9 cellular contexts compared by ENCODE assay signal in genomic region chr19:46716672-46717033, GRCh38. TPM values are rescaled to one million over a fixed set of nuclear protein-coding genes. Genes with fewer than 3 reads are reported as not detected.
DNase-seq lines count a peak whose midpoint lies in the region; ATAC-seq and TF ChIP-seq lines count a peak whose summit lies in the region.
"Had no signal": no experiment of that assay in that cellular context is flagged by ENCODE, and none has a peak within 500 bp of the region (broad histone marks: within the 10 kb centered on the region; RNA-seq: fewer than 3 reads in every experiment).

No MANE protein-coding gene starts in this region.

- no peaks in the 10 kb centered on the region for H3K27me3 ChIP-seq in gastroesophageal sphincter
- no peaks in the 10 kb centered on the region for H3K27me3 ChIP-seq in sigmoid colon

- peaks cover 0 to 28% of the 10 kb centered on the region in 2 donors for H3K36me3 ChIP-seq in gastroesophageal sphincter
- peaks cover 2 to 19% (median 15%) of the 10 kb centered on the region in 4 donors for H3K36me3 ChIP-seq in sigmoid colon

- H3K4me1 ChIP-seq in gastroesophageal sphincter, result peaks cover 0 to 55% (median 22%) of the 10 kb centered on the region in 3 donors
- peaks cover 0 to 45% (median 26%) of the 10 kb centered on the region in 4 donors for H3K4me1 ChIP-seq in sigmoid colon

- ATAC-seq in gastroesophageal sphincter, result no peak

- H3K9me3 ChIP-seq in gastroesophageal sphincter (no peaks in the 10 kb centered on the region), sigmoid colon (no peaks in the 10 kb centered on the region)

- TF ChIP-seq EP300 in gastroesophageal sphincter (IDR thresholded peaks at IDR 0.05), result no peak
- TF ChIP-seq EP300 in sigmoid colon (IDR thresholded peaks at IDR 0.05), result no peak

- TF ChIP-seq CTCF in GM12875 (IDR thresholded peaks at IDR 0.05; ENCODE audit: borderline replicate concordance, insufficient read depth, low read depth, low read length), result no peak
- TF ChIP-seq CTCF in VCaP (conservative IDR thresholded peaks at IDR 0.05), result no peak
- TF ChIP-seq CTCF in gastroesophageal sphincter (IDR thresholded peaks at IDR 0.05), result no peak
- no peak for TF ChIP-seq CTCF in sigmoid colon (IDR thresholded peaks at IDR 0.05)

- peak overlapping the region; percentile 95 for H3K27ac ChIP-seq in VCaP
- peak overlapping the region; percentile 64 to 92 (median 90) for H3K27ac ChIP-seq in gastroesophageal sphincter
- peak overlapping the region; percentile 84 to 92 (median 90) for H3K27ac ChIP-seq in sigmoid colon

- TF ChIP-seq POLR2A in gastroesophageal sphincter (IDR thresholded peaks at IDR 0.05) (no peak), sigmoid colon (IDR thresholded peaks at IDR 0.05) (no peak)

- WGBS in gastroesophageal sphincter (ENCODE audit: low coverage in 1 of 2), 2 donors, result 0 to 1% methylated on average over 9 to 11 of the region's 20 CpGs
- 0 to 1% methylated on average over 20 of the region's 20 CpGs for WGBS in sigmoid colon, 2 donors

- peak overlapping the region; percentile 71 for H3K4me3 ChIP-seq in GM12875 (ENCODE audit: low read depth, low read length)
- peak overlapping the region; percentile 78 to 87 for H3K4me3 ChIP-seq in gastroesophageal sphincter
- H3K4me3 ChIP-seq in sigmoid colon, result peak overlapping the region; percentile 71 to 86 (median 80)

- DNase-seq in sigmoid colon (no peak), NCI-H2107 (lab: John Stamatoyannopoulos, UW) (no peak), putamen (ENCODE audit: low spot score) (no peak), dermis blood vessel endothelial cell (no peak), cortex of kidney (lab: John Stamatoyannopoulos, UW) (no peak)

- intact Hi-C loops in sigmoid colon (cut with DNase I), result no loop called here

RNA-seq across cellular contexts. Expression of gene PRKD2, which starts 0.3 kb away (rescaled TPM):
- total RNA-seq in gastroesophageal sphincter (10 to 100 TPM; 15.2 to 33.6 (median 19.7) TPM), sigmoid colon (10 to 100 TPM; 14.7 to 33.8 (median 16.7) TPM), dermis blood vessel endothelial cell (84.2 and 135 TPM in 2 replicates)
- polyA plus RNA-seq in sigmoid colon, result 10 to 100 TPM; 18.6 to 51.7 (median 32.6) TPM

RNA-seq across cellular contexts. Expression of gene FKRP, which starts 29.2 kb away (rescaled TPM):
- 10 to 100 TPM; 18.7 to 22.5 (median 20.3) TPM for total RNA-seq in gastroesophageal sphincter
- 10 to 100 TPM; 15.0 to 31.0 (median 15.7) TPM for total RNA-seq in sigmoid colon
- polyA plus RNA-seq in sigmoid colon, result 10 to 100 TPM in 1 of 3 donors, 1 to 10 TPM in 2; 1.4 to 11.9 (median 3.6) TPM
- total RNA-seq in dermis blood vessel endothelial cell, result 16.7 and 21.5 TPM in 2 replicates

RNA-seq across cellular contexts. Expression of gene STRN4, which starts 29.6 kb away (rescaled TPM):
- total RNA-seq in gastroesophageal sphincter, result 100 to 1,000 TPM in 1 of 4 donors, 10 to 100 TPM in 3; 64.6 to 109 (median 90.4) TPM
- 10 to 100 TPM; 42.5 to 62.6 (median 49.7) TPM for total RNA-seq in sigmoid colon
- 10 to 100 TPM; 45.0 to 63.4 (median 51.8) TPM for polyA plus RNA-seq in sigmoid colon
- total RNA-seq in dermis blood vessel endothelial cell, result 90.9 and 135 TPM in 2 replicates

RNA-seq across cellular contexts. Expression of gene DACT3, which starts 55.7 kb away (rescaled TPM):
- 100 to 1,000 TPM in 1 of 4 donors, 10 to 100 TPM in 3; 42.9 to 105 (median 53.1) TPM for total RNA-seq in gastroesophageal sphincter
- total RNA-seq in sigmoid colon, result 10 to 100 TPM; 23.7 to 87.2 (median 48.6) TPM
- polyA plus RNA-seq in sigmoid colon, result 1 to 10 TPM in 2 of 3 donors, under 1 TPM in 1; 0.46 to 2.9 (median 1.8) TPM
- total RNA-seq in dermis blood vessel endothelial cell, result 0.14 and 0.34 TPM in 2 replicates
- total RNA-seq: NCI-H460 had no signal
